In the genomic region with DNA sequence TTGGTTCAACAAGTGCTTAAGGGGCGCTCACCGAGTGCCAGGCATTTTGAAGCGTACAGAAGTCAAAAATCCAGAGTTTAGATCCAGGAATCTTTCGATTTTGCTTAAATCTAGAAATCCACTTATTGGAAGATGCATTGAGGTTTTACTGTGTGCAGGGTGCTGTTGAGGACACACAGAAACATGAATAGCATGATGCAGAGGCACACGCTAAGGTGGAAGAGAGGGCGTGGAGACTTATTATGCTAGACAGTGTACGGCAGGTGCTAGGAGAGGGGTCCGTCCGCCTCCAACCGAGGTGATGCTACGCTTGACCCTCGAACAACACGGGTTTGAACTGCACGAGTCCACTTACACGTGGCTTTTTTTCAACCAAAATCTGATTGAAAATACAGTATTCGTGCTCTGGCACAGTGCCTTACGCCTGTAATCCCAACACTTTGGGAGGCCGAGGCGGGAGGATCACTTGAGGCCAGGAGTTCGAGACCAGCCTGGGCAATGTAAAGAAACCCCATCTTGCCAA, we compare ENCODE assay signal across 8 cellular contexts. TPM values are rescaled to one million over a fixed set of nuclear protein-coding genes. Genes with fewer than 3 reads are reported as not detected.
DNase-seq lines count a peak whose midpoint lies in the region; ATAC-seq and TF ChIP-seq lines count a peak whose summit lies in the region.

No MANE protein-coding gene starts in this region.

- ATAC-seq in GM18873 (IDR thresholded peaks at IDR 0.05; ENCODE audit: low FRiP score, unreplicated experiment): no peak
- no peak for ATAC-seq in HG03039 (IDR thresholded peaks at IDR 0.05; ENCODE audit: unreplicated experiment)
- ATAC-seq in GM21515 (IDR thresholded peaks at IDR 0.05; ENCODE audit: unreplicated experiment): no peak

- POLR2A ChIA-PET in A673 (lab: Charles Lee; ENCODE audit: low non-redundant PET): no interaction called here

- H3K27me3 ChIP-seq in A673 (replicated peaks; ENCODE audit: insufficient read depth, low read depth, low read length, poor library complexity) (no peaks in the 10 kb centered on the region), MG63 (no peaks in the 10 kb centered on the region), mucosa of stomach (ENCODE audit: control insufficient read depth, insufficient read depth, low read length) (no peaks in the 10 kb centered on the region)

- H3K4me3 ChIP-seq in A673 (ENCODE audit: low read depth, low read length, poor library complexity, severe bottlenecking): peak overlapping the region; percentile 65
- H3K4me3 ChIP-seq in MG63: peak overlapping the region; percentile 60
- peak overlapping the region; percentile 88 for H3K4me3 ChIP-seq in coronary artery
- H3K4me3 ChIP-seq in mucosa of stomach (ENCODE audit: low read length): peak overlapping the region; percentile 24

- DNase-seq in A673 (ENCODE audit: low spot score) (no peak), MG63 (no peak), coronary artery (ENCODE audit: low spot score) (no peak), iPS-NIHi7 (ENCODE audit: extremely low spot score) (no peak)

- no TSS peak for BruUV-seq in A673 (replicated peaks; lab: Mats Ljungman, UMichigan)

- no peaks in the 10 kb centered on the region for H3K9me3 ChIP-seq in A673 (ENCODE audit: low read depth, low read length, poor library complexity, severe bottlenecking)
- H3K9me3 ChIP-seq in MG63: no peaks in the 10 kb centered on the region
- H3K9me3 ChIP-seq in mucosa of stomach (ENCODE audit: control insufficient read depth, low read length): no peaks in the 10 kb centered on the region

- H3K27ac ChIP-seq in A673 (ENCODE audit: low read depth, low read length, poor library complexity, severe bottlenecking) (peak overlapping the region; percentile 79), coronary artery (peak overlapping the region; percentile 93 to 97)

- H3K9ac ChIP-seq in mucosa of stomach (ENCODE audit: low read length): peak overlapping the region; percentile 65

- H3K36me3 ChIP-seq in A673 (ENCODE audit: insufficient read depth, low read length, poor library complexity, severe bottlenecking) (no peaks in the 10 kb centered on the region), MG63 (no peaks in the 10 kb centered on the region), mucosa of stomach (ENCODE audit: control insufficient read depth, insufficient read depth, low read length) (no peaks in the 10 kb centered on the region)

- H3K4me1 ChIP-seq in A673 (ENCODE audit: insufficient read depth, low read length, poor library complexity, severe bottlenecking) (peaks cover 17% of the 10 kb centered on the region), mucosa of stomach (ENCODE audit: control insufficient read depth, insufficient read depth, low read length) (peaks cover 14% of the 10 kb centered on the region)

- CTCF ChIA-PET in A673 (lab: Charles Lee): no interaction called here

- TF ChIP-seq CTCF in A673 (conservative IDR thresholded peaks at IDR 0.05; ENCODE audit: low read depth, low read length) (no peak), coronary artery (IDR thresholded peaks at IDR 0.05) (no peak)

- intact Hi-C loops in A673 (cut with micrococcal nuclease; ENCODE audit: unreplicated experiment): loop anchor here (2.0 to 5.0 kb wide), 2 partner anchors 134 to 171 kb away; partner anchors contain the start of gene NHLRC1

RNA-seq across cellular contexts. Expression of gene KIF13A, which starts 1.0 kb away (rescaled TPM):
- total RNA-seq in A673 (2021): 19.7 and 21.1 TPM in 2 replicates
- 9.5 and 11.3 TPM in 2 replicates for total RNA-seq in MG63 (2014; rRNA removed; shearing (Covaris generic); ENCODE audit: low replicate concordance)

Comparison
In these comparisons a context has a peak if more than half of its experiments do, and no peak if none do; other contexts are left out.
1. H3K4me3 ChIP-seq: peak in every context shown above with its lines; median percentile 88 in coronary artery; 65 in A673; 60 in MG63; 24 in mucosa of stomach.